In the genomic region with DNA sequence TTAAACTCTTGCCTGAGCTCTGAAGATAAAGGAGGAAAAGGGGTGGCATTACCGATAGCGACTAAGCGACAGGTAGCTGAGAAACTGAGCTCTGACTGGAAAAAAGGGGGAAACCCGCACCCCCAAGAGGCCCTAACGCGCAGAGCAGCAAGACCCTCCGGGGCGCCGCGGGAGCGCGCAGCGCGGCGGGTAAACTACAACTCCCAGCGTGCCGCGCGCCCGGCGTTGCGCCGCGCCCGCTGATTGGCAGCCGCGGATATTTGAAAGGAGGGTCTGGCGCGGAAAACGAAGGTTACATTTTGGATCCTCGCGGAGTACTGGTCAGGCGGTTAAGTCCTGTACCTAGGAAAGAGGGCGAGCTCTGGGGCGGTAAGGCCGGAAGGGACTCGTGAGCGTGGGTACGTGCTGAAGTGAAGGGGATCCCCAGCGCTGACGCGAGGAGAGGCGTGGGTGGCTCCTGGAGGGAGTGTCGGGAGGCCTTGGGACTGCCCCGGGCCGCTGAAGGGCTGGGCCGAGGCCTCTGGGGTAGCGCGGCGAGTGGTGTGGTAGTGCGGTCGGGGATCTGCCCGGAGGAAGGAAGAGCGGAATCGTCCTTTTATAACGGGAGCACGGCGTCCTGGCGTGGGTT, we compare ENCODE assay signal across 8 cellular contexts. TPM values are rescaled to one million over a fixed set of nuclear protein-coding genes. Genes with fewer than 3 reads are reported as not detected.
DNase-seq lines count a peak whose midpoint lies in the region; ATAC-seq and TF ChIP-seq lines count a peak whose summit lies in the region.

Gene ESPL1, plus strand, starts transcription at position 291 of the 628 bp plus-strand sequence. CDS start 468 bp downstream, outside the sequence.

- H3K9ac ChIP-seq in ES-I3 (ENCODE audit: low read depth, low read length), result peak within 1 kb of the TSS; percentile 70

- H3K27ac ChIP-seq in KOPT-K1 (ENCODE audit: low read depth, low read length, poor library complexity, severe bottlenecking) (peak within 1 kb of the TSS; percentile 94), gastroesophageal sphincter (peak within 1 kb of the TSS in 3 of 4 donors; percentile 7 to 66 (median 36)), thymus (ENCODE audit: low read depth) (peak within 1 kb of the TSS; percentile 6)

- H3K4me3 ChIP-seq in gastroesophageal sphincter (peak within 1 kb of the TSS; percentile 50 to 65), thymus (ENCODE audit: low read length) (peak within 1 kb of the TSS; percentile 79)

- DNase-seq in SIG-M5 (lab: John Stamatoyannopoulos, UW) (peak; percentile 27), activated gamma-delta T cell (lab: John Stamatoyannopoulos, UW) (peak; percentile 71), occipital lobe (lab: John Stamatoyannopoulos, UW) (peak; percentile 36)

- H3K4me1 ChIP-seq in ES-I3 (ENCODE audit: insufficient read depth, low read length) (no peaks in the 10 kb centered on the region), gastroesophageal sphincter (peaks cover 0 to 11% (median 0%) of the 10 kb centered on the region in 3 donors), thymus (ENCODE audit: control insufficient read depth, insufficient read depth, low read length) (peaks cover 19% of the 10 kb centered on the region)

- TF ChIP-seq POLR2A in gastroesophageal sphincter (IDR thresholded peaks at IDR 0.05), result no peak

- no peak for TF ChIP-seq EP300 in gastroesophageal sphincter (IDR thresholded peaks at IDR 0.05)

- TF ChIP-seq CTCF in gastroesophageal sphincter (IDR thresholded peaks at IDR 0.05), result peak in 2 of 4 experiments; percentile 33 to 52

- ATAC-seq in GM21825 (IDR thresholded peaks at IDR 0.05; ENCODE audit: unreplicated experiment) (peak; percentile 87), gastroesophageal sphincter (peak; percentile 91)

- H3K36me3 ChIP-seq in ES-I3 (ENCODE audit: insufficient read depth, low read length) (peaks cover 2% of the 10 kb centered on the region; the same call in 1 of the 2 replicates), KOPT-K1 (ENCODE audit: insufficient read depth, low read length) (peaks cover 43% of the 10 kb centered on the region), gastroesophageal sphincter (no peaks in the 10 kb centered on the region), thymus (ENCODE audit: control insufficient read depth, insufficient read depth) (peaks cover 10% of the 10 kb centered on the region)

- 0 to 3% methylated on average over 11 to 40 of the region's 59 CpGs for WGBS in gastroesophageal sphincter (ENCODE audit: low coverage in 1 of 2), 2 donors
- under 1% methylated on average over 59 of the region's 59 CpGs for WGBS in thymus

- no peaks in the 10 kb centered on the region for H3K9me3 ChIP-seq in ES-I3 (ENCODE audit: control insufficient read depth, insufficient read depth, low read length)
- H3K9me3 ChIP-seq in KOPT-K1 (ENCODE audit: insufficient read depth, low read length, poor library complexity, severe bottlenecking), result no peaks in the 10 kb centered on the region
- H3K9me3 ChIP-seq in gastroesophageal sphincter, result no peaks in the 10 kb centered on the region
- H3K9me3 ChIP-seq in thymus (ENCODE audit: control insufficient read depth), result no peaks in the 10 kb centered on the region

- H3K27me3 ChIP-seq in gastroesophageal sphincter (no peaks in the 10 kb centered on the region), thymus (ENCODE audit: control insufficient read depth, insufficient read depth) (no peaks in the 10 kb centered on the region)

RNA-seq across cellular contexts. Expression of gene ESPL1, which starts in this region (rescaled TPM):
- 1 to 10 TPM in 2 of 4 donors, under 1 TPM in 2; 0.13 to 2.3 (median 0.64) TPM for total RNA-seq in gastroesophageal sphincter
- total RNA-seq in occipital lobe, result 1.7 TPM
- polyA plus RNA-seq in thymus, result 1.7 TPM

Comparison
In these comparisons a context has a peak if more than half of its experiments do, and no peak if none do; other contexts are left out.
1. Peak in every context shown above with its lines: DNase-seq, ATAC-seq, H3K4me3 ChIP-seq and H3K27ac ChIP-seq.
2. H3K27ac ChIP-seq: peak in every context shown above with its lines; median percentile 94 in KOPT-K1; 36 in gastroesophageal sphincter; 6 in thymus.